Comparison of ENCODE assay signal across 8 cellular contexts in genomic region chr5:132012385-132013005, GRCh38. TPM values are rescaled to one million over a fixed set of nuclear protein-coding genes. Genes with fewer than 3 reads are reported as not detected.
DNase-seq lines count a peak whose midpoint lies in the region; ATAC-seq and TF ChIP-seq lines count a peak whose summit lies in the region.

No MANE protein-coding gene starts in this region.

- H3K4me1 Mint-ChIP-seq in activated CD8-positive, alpha-beta T cell treated with anti-CD3 and anti-CD28 coated beads, Interleukin-2, amount 10 ng/mL, durations not matched to agents 7 days and 5 days (ENCODE audit: low read depth) = peaks cover 52% of the 10 kb centered on the region
- peaks cover 6% of the 10 kb centered on the region for H3K4me1 Mint-ChIP-seq in progenitor cell of endocrine pancreas (ENCODE audit: low read depth)

- CTCF ChIA-PET in activated CD8-positive, alpha-beta T cell treated with anti-CD3 and anti-CD28 coated beads, Interleukin-2, amount 10 ng/mL, durations not matched to agents 7 days and 5 days (lab: Charles Lee) = interaction anchor here (1.3 to 2.4 kb wide), 3 partner anchors 11 to 424 kb away, joined by 3 to 11 read pairs (median 5); no protein-coding TSS in a partner anchor

- ATAC-seq in activated CD8-positive, alpha-beta T cell treated with anti-CD3 and anti-CD28 coated beads, Interleukin-2, amount 10 ng/mL, durations not matched to agents 7 days and 5 days = no peak
- no peak for ATAC-seq in HG03439 (IDR thresholded peaks at IDR 0.05; ENCODE audit: unreplicated experiment)

- POLR2A ChIA-PET in activated CD8-positive, alpha-beta T cell treated with anti-CD3 and anti-CD28 coated beads, Interleukin-2, amount 10 ng/mL, durations not matched to agents 7 days and 5 days (lab: Charles Lee) = interaction anchor here (0.8 kb wide), 1 partner anchor 12 kb away, joined by 3 read pairs; no protein-coding TSS in a partner anchor

- H3K4me3 ChIP-seq in foreskin fibroblast (ENCODE audit: low read depth in 1 of 2, low read length in 2 of 2) = no peak overlapping the region

- H3K9me3 Mint-ChIP-seq in activated CD8-positive, alpha-beta T cell treated with anti-CD3 and anti-CD28 coated beads, Interleukin-2, amount 10 ng/mL, durations not matched to agents 7 days and 5 days (ENCODE audit: insufficient read depth) = no peaks in the 10 kb centered on the region
- no peaks in the 10 kb centered on the region for H3K9me3 Mint-ChIP-seq in progenitor cell of endocrine pancreas (ENCODE audit: low read depth)

- H3K4me3 Mint-ChIP-seq in activated CD8-positive, alpha-beta T cell treated with anti-CD3 and anti-CD28 coated beads, Interleukin-2, amount 10 ng/mL, durations not matched to agents 7 days and 5 days = peak overlapping the region; percentile 48
- peak overlapping the region; percentile 28 for H3K4me3 Mint-ChIP-seq in progenitor cell of endocrine pancreas (ENCODE audit: low read depth)

- peak; percentile 27 for DNase-seq in SIG-M5 treated with dmso at 0.1 percent for 504 hours (lab: John Stamatoyannopoulos, UW; ENCODE audit: unreplicated experiment)
- DNase-seq in SIG-M5 (lab: John Stamatoyannopoulos, UW) = no peak
- DNase-seq in activated CD8-positive, alpha-beta T cell treated with anti-CD3 and anti-CD28 coated beads, Interleukin-2, amount 10 ng/mL, durations not matched to agents 7 days and 5 days = peak; percentile 63
- peak; percentile 38 to 81 for DNase-seq in foreskin fibroblast
- DNase-seq in progenitor cell of endocrine pancreas (ENCODE audit: low spot score, unreplicated experiment) = peak; percentile 84
- DNase-seq in SKM-1 (lab: John Stamatoyannopoulos, UW; ENCODE audit: unreplicated experiment) = no peak
- no peak for DNase-seq in SK-N-DZ (ENCODE audit: low spot score)

- H3K36me3 Mint-ChIP-seq in activated CD8-positive, alpha-beta T cell treated with anti-CD3 and anti-CD28 coated beads, Interleukin-2, amount 10 ng/mL, durations not matched to agents 7 days and 5 days (ENCODE audit: low read depth) = no peaks in the 10 kb centered on the region
- H3K36me3 Mint-ChIP-seq in progenitor cell of endocrine pancreas (ENCODE audit: insufficient read depth) = no peaks in the 10 kb centered on the region

- H3K27ac Mint-ChIP-seq in activated CD8-positive, alpha-beta T cell treated with anti-CD3 and anti-CD28 coated beads, Interleukin-2, amount 10 ng/mL, durations not matched to agents 7 days and 5 days = no peak overlapping the region
- H3K27ac Mint-ChIP-seq in progenitor cell of endocrine pancreas = no peak overlapping the region

- H3K27me3 Mint-ChIP-seq in activated CD8-positive, alpha-beta T cell treated with anti-CD3 and anti-CD28 coated beads, Interleukin-2, amount 10 ng/mL, durations not matched to agents 7 days and 5 days (ENCODE audit: low read depth) = peaks cover 70% of the 10 kb centered on the region
- peaks cover 70% of the 10 kb centered on the region for H3K27me3 Mint-ChIP-seq in progenitor cell of endocrine pancreas

- TF ChIP-seq CTCF in foreskin fibroblast (IDR thresholded peaks at IDR 0.05; ENCODE audit: low read depth, low read length) (no peak), progenitor cell of endocrine pancreas (IDR thresholded peaks at IDR 0.05; ENCODE audit: unreplicated experiment) (no peak)

RNA-seq across cellular contexts. Expression of gene ACSL6, which starts 1.0 kb away (rescaled TPM):
- 10 to 100 TPM; 20.8 to 21.5 TPM for total RNA-seq in activated CD8-positive, alpha-beta T cell treated with anti-CD3 and anti-CD28 coated beads, Interleukin-2, amount 10 ng/mL, durations not matched to agents 7 days and 5 days
- 0.19 and 0.36 TPM in 2 replicates for total RNA-seq in progenitor cell of endocrine pancreas
- 0.28 and 0.47 TPM in 2 replicates for polyA plus RNA-seq in SK-N-DZ (2014; cell fraction: cytosol; rRNA removed)
- 0.83 and 1.0 TPM in 2 replicates for polyA plus RNA-seq in SK-N-DZ (2014; cell fraction: nucleus; rRNA removed)

RNA-seq across cellular contexts. Expression of gene IL3, which starts 48.0 kb away (rescaled TPM):
- total RNA-seq in activated CD8-positive, alpha-beta T cell treated with anti-CD3 and anti-CD28 coated beads, Interleukin-2, amount 10 ng/mL, durations not matched to agents 7 days and 5 days = not detected
- not detected in 2 replicates for total RNA-seq in progenitor cell of endocrine pancreas
- polyA plus RNA-seq in SK-N-DZ (2014; cell fraction: cytosol; rRNA removed) = not detected in 2 replicates
- not detected in 2 replicates for polyA plus RNA-seq in SK-N-DZ (2014; cell fraction: nucleus; rRNA removed)

Comparison
In these comparisons a context has a peak if more than half of its experiments do, and no peak if none do; other contexts are left out.
1. DNase-seq: peak in SIG-M5 treated with dmso at 0.1 percent for 504 hours (single experiment), activated CD8-positive, alpha-beta T cell treated with anti-CD3 and anti-CD28 coated beads, Interleukin-2, amount 10 ng/mL, durations not matched to agents 7 days and 5 days (single experiment), foreskin fibroblast (2 of 2) and progenitor cell of endocrine pancreas (single experiment); none in SIG-M5 (single experiment), SKM-1 (single experiment) and SK-N-DZ (single experiment).
2. RNA of gene ACSL6, which starts 1.0 kb away (total RNA-seq): 20.8 to 21.5 TPM in activated CD8-positive, alpha-beta T cell treated with anti-CD3 and anti-CD28 coated beads, Interleukin-2, amount 10 ng/mL, durations not matched to agents 7 days and 5 days; 0.19 to 0.36 TPM in progenitor cell of endocrine pancreas; every median in the first group is over 10 times any median in the second.